Comparison of ENCODE assay signal across 20 cellular contexts in genomic region chr4:13367244-13367643, GRCh38.
"Had no signal": no experiment of that assay in that cellular context is flagged by ENCODE, and none has a peak within 500 bp of the region (broad histone marks: within the 10 kb centered on the region; RNA-seq: fewer than 3 reads in every experiment).

No MANE protein-coding gene starts in this region.

- DNase-seq: activated CD4-positive, alpha-beta T cell treated with anti-CD3 and anti-CD28 coated beads for 1 hour; activated CD4-positive, alpha-beta T cell treated with anti-CD3 and anti-CD28 coated beads, Interleukin-2, amount 50 U/mL, for 1 hour; activated naive CD4-positive, alpha-beta T cell; activated naive CD8-positive, alpha-beta T cell treated with anti-CD3 and anti-CD28 coated beads for 36 hours; activated T-cell treated with anti-CD3 and anti-CD28 coated beads, Interleukin-2, amount 50 U/mL, for 1 hour; central memory CD4-positive, alpha-beta T cell; dermis blood vessel endothelial cell; effector CD8-positive, alpha-beta T cell; glutamatergic neuron; immature natural killer cell; kidney glomerular epithelial cell; left ventricle myocardium inferior; naive thymus-derived CD4-positive, alpha-beta T cell; occipital lobe; small intestine; stimulated activated CD4-positive, alpha-beta T cell treated with anti-CD3 and anti-CD28 coated beads, Interleukin-2, amount 100 ng/mL, for 24 hours; stomach had no signal

- ATAC-seq: naive thymus-derived CD4-positive, alpha-beta T cell; sciatic nerve; stimulated activated effector memory CD8-positive, alpha-beta T cell treated with anti-CD3 and anti-CD28 coated beads, Interleukin-12 subunit alpha, Interleukin-12 subunit beta, amount 100 ng/mL, for 72 hours had no signal

- H3K4me3 Mint-ChIP-seq: activated naive CD8-positive, alpha-beta T cell treated with anti-CD3 and anti-CD28 coated beads for 36 hours; immature natural killer cell; naive thymus-derived CD4-positive, alpha-beta T cell; neural crest cell; stimulated activated effector memory CD8-positive, alpha-beta T cell treated with anti-CD3 and anti-CD28 coated beads, Interleukin-12 subunit alpha, Interleukin-12 subunit beta, amount 100 ng/mL, for 72 hours had no signal

- H3K27me3 Mint-ChIP-seq: activated naive CD8-positive, alpha-beta T cell treated with anti-CD3 and anti-CD28 coated beads for 36 hours; naive thymus-derived CD4-positive, alpha-beta T cell had no signal

- H3K4me1 Mint-ChIP-seq: immature natural killer cell; naive thymus-derived CD4-positive, alpha-beta T cell; stimulated activated effector memory CD8-positive, alpha-beta T cell treated with anti-CD3 and anti-CD28 coated beads, Interleukin-12 subunit alpha, Interleukin-12 subunit beta, amount 100 ng/mL, for 72 hours had no signal

- H3K27ac Mint-ChIP-seq: activated naive CD8-positive, alpha-beta T cell treated with anti-CD3 and anti-CD28 coated beads for 36 hours; immature natural killer cell; naive thymus-derived CD4-positive, alpha-beta T cell; stimulated activated effector memory CD8-positive, alpha-beta T cell treated with anti-CD3 and anti-CD28 coated beads, Interleukin-12 subunit alpha, Interleukin-12 subunit beta, amount 100 ng/mL, for 72 hours had no signal

- H3K9me3 Mint-ChIP-seq: activated naive CD8-positive, alpha-beta T cell treated with anti-CD3 and anti-CD28 coated beads for 36 hours; immature natural killer cell; neural crest cell; stimulated activated effector memory CD8-positive, alpha-beta T cell treated with anti-CD3 and anti-CD28 coated beads, Interleukin-12 subunit alpha, Interleukin-12 subunit beta, amount 100 ng/mL, for 72 hours had no signal
